In genomic region chr7:101088069-101088425, GRCh38 we compare ENCODE assay signal across 29 cellular contexts. TPM values are rescaled to one million over a fixed set of nuclear protein-coding genes. Genes with fewer than 3 reads are reported as not detected.
"Had no signal": no experiment of that assay in that cellular context is flagged by ENCODE, and none has a peak within 500 bp of the region (broad histone marks: within the 10 kb centered on the region; RNA-seq: fewer than 3 reads in every experiment).

No MANE protein-coding gene starts in this region.

- H3K27ac ChIP-seq: cardiac muscle cell, KMS-11, PC-9, SJCRH30, SK-N-MC had no signal

- H3K4me1 ChIP-seq: SJCRH30 had no signal

- H3K27me3 Mint-ChIP-seq: activated CD4-positive, alpha-beta T cell treated with anti-CD3 and anti-CD28 coated beads, Interleukin-2, amount 10 ng/mL, durations not matched to agents 24 days and 14 days; activated naive CD8-positive, alpha-beta T cell; activated naive CD8-positive, alpha-beta T cell treated with anti-CD3 and anti-CD28 coated beads, Interleukin-2, amount 50 U/mL, for 24 hours; activated T-cell treated with anti-CD3 and anti-CD28 coated beads, Interleukin-2, amount 50 U/mL, for 24 hours; central memory CD8-positive, alpha-beta T cell had no signal

- FAIRE-seq: RCC 7860, TTC549 had no signal

- H3K27ac Mint-ChIP-seq: activated CD4-positive, alpha-beta T cell treated with anti-CD3 and anti-CD28 coated beads, Interleukin-2, amount 10 ng/mL, durations not matched to agents 24 days and 14 days; activated CD8-positive, alpha-beta T cell treated with anti-CD3 and anti-CD28 coated beads, Interleukin-2, amount 10 ng/mL, durations not matched to agents 7 days and 5 days; activated naive CD8-positive, alpha-beta T cell; activated naive CD8-positive, alpha-beta T cell treated with anti-CD3 and anti-CD28 coated beads, Interleukin-2, amount 50 U/mL, for 24 hours; activated T-cell treated with anti-CD3 and anti-CD28 coated beads, Interleukin-2, amount 50 U/mL, for 24 hours; activated T-helper 2 cell treated with anti-CD3 and anti-CD28 coated beads, Interferon-gamma antibody, Interleukin-2, Interleukin-4, amounts not matched to agents 10 μg/mL and 5 μg/mL and 100 μg/mL, durations not matched to agents 14 hours and 24 hours and 36 hours; T-helper 2 cell treated with Interferon-gamma antibody and Interleukin-4, amounts not matched to agents 5 μg/mL and 100 μg/mL, for 36 hours had no signal

- DNase-seq: activated CD4-positive, alpha-beta T cell treated with anti-CD3 and anti-CD28 coated beads, Interleukin-2, amount 10 ng/mL, durations not matched to agents 24 days and 14 days; activated CD4-positive, alpha-beta T cell treated with anti-CD3 and anti-CD28 coated beads, Interleukin-2, amount 50 U/mL, for 48 hours; activated CD8-positive, alpha-beta T cell treated with anti-CD3 and anti-CD28 coated beads, Interleukin-2, amount 10 ng/mL, durations not matched to agents 7 days and 5 days; activated naive CD4-positive, alpha-beta T cell treated with Interleukin-2 at 50 U/mL for 16 hours; activated naive CD8-positive, alpha-beta T cell treated with anti-CD3 and anti-CD28 coated beads, Interleukin-2, amount 50 U/mL, for 24 hours; activated T-cell treated with anti-CD3 and anti-CD28 coated beads, Interleukin-2, amount 50 U/mL, for 24 hours; amniotic stem cell; NCI-H1048; NCI-H1105 treated with DMSO at 0.1 percent for 48 hours; NCI-H1436; NCI-H1694; NCI-H1930; NCI-H2081 treated with DMSO at 0.1 percent for 48 hours; NCI-H345; NCI-H524 treated with DMSO at 0.1 percent for 48 hours; NK-92 treated with Interleukin-12 subunit alpha and Interleukin-12 subunit beta, amount 100 ng/mL, for 24 hours; PC-9; SHP77; SJCRH30 had no signal

- H3K9me3 Mint-ChIP-seq: activated CD4-positive, alpha-beta T cell treated with anti-CD3 and anti-CD28 coated beads, Interleukin-2, amount 10 ng/mL, durations not matched to agents 24 days and 14 days; activated naive CD8-positive, alpha-beta T cell treated with anti-CD3 and anti-CD28 coated beads, Interleukin-2, amount 50 U/mL, for 24 hours; activated T-cell treated with anti-CD3 and anti-CD28 coated beads, Interleukin-2, amount 50 U/mL, for 24 hours; activated T-helper 2 cell treated with anti-CD3 and anti-CD28 coated beads, Interferon-gamma antibody, Interleukin-2, Interleukin-4, amounts not matched to agents 10 μg/mL and 5 μg/mL and 100 μg/mL, durations not matched to agents 14 hours and 24 hours and 36 hours; central memory CD8-positive, alpha-beta T cell; T-helper 2 cell treated with Interferon-gamma antibody and Interleukin-4, amounts not matched to agents 5 μg/mL and 100 μg/mL, for 36 hours had no signal

- H3K36me3 ChIP-seq: cardiac muscle cell had no signal

- H3K4me2 ChIP-seq: KMS-11, PC-9 had no signal

- H3K4me3 Mint-ChIP-seq: activated CD4-positive, alpha-beta T cell treated with anti-CD3 and anti-CD28 coated beads, Interleukin-2, amount 10 ng/mL, durations not matched to agents 24 days and 14 days; activated naive CD8-positive, alpha-beta T cell treated with anti-CD3 and anti-CD28 coated beads, Interleukin-2, amount 50 U/mL, for 24 hours; activated T-cell treated with anti-CD3 and anti-CD28 coated beads, Interleukin-2, amount 50 U/mL, for 24 hours; T-helper 2 cell treated with Interferon-gamma antibody and Interleukin-4, amounts not matched to agents 5 μg/mL and 100 μg/mL, for 36 hours had no signal

- H3K4me3 ChIP-seq: cardiac muscle cell, PC-9, SJCRH30, SK-N-MC had no signal

- H2AFZ ChIP-seq: PC-9 had no signal

- ATAC-seq: activated CD8-positive, alpha-beta T cell treated with anti-CD3 and anti-CD28 coated beads, Interleukin-2, amount 10 ng/mL, durations not matched to agents 7 days and 5 days; activated naive CD8-positive, alpha-beta T cell treated with anti-CD3 and anti-CD28 coated beads, Interleukin-2, amount 50 U/mL, for 24 hours had no signal

- H3K9ac ChIP-seq: KMS-11 had no signal

- H3K27me3 ChIP-seq: cardiac muscle cell, SJCRH30 had no signal

RNA-seq across cellular contexts. Expression of gene SERPINE1, which starts 38.9 kb away (rescaled TPM):
- total RNA-seq: T-helper 1 cell treated with Interleukin-12 subunit alpha and Interleukin-12 subunit beta and Interleukin-4 antibody, amounts not matched to agents 30 ng/mL and 1 ng/mL, for 36 hours had no signal
